In genomic region chr17:80008383-80008840, GRCh38 we compare ENCODE assay signal across 9 cellular contexts. TPM values are rescaled to one million over a fixed set of nuclear protein-coding genes. Genes with fewer than 3 reads are reported as not detected.
DNase-seq lines count a peak whose midpoint lies in the region; ATAC-seq and TF ChIP-seq lines count a peak whose summit lies in the region.
"Had no signal": no experiment of that assay in that cellular context is flagged by ENCODE, and none has a peak within 500 bp of the region (broad histone marks: within the 10 kb centered on the region; RNA-seq: fewer than 3 reads in every experiment).

No MANE protein-coding gene starts in this region.

- H3K9me3 ChIP-seq in heart right ventricle: no peaks in the 10 kb centered on the region

- no peaks in the 10 kb centered on the region for H3K27me3 ChIP-seq in heart right ventricle

- H3K4me3 ChIP-seq in heart right ventricle: no peak overlapping the region

- intact Hi-C loops in heart right ventricle (cut with DNase I): loop anchor here in 5 of 10 donors (2.0 to 5.0 kb wide), 4 partner anchors 26 to 249 kb away; partner anchors contain the start of gene TBC1D16 (in 1 of the 5)
- intact Hi-C loops in sciatic nerve (cut with DNase I): no loop called here

- CTCF ChIA-PET in GM10248 (lab: Yijun Ruan, JAX): interaction anchor here (0.7 to 4.9 kb wide), 33 partner anchors 8 to 949 kb away, joined by 3 to 37 read pairs (median 3); partner anchors contain the start of genes CBX4 and GAA

- POLR2A ChIA-PET in GM10248 (lab: Yijun Ruan, JAX): no interaction called here

- no peaks in the 10 kb centered on the region for H3K27me3 Mint-ChIP-seq in activated naive CD8-positive, alpha-beta T cell treated with anti-CD3 and anti-CD28 coated beads for 36 hours

- H3K27ac Mint-ChIP-seq in activated naive CD8-positive, alpha-beta T cell treated with anti-CD3 and anti-CD28 coated beads for 36 hours: no peak overlapping the region

- no peaks in the 10 kb centered on the region for H3K9me3 Mint-ChIP-seq in activated naive CD8-positive, alpha-beta T cell treated with anti-CD3 and anti-CD28 coated beads for 36 hours

- TF ChIP-seq CTCF in GM10248 (IDR thresholded peaks at IDR 0.05; ENCODE audit: control extremely low read depth, extremely low read depth, low read depth, missing control alignments): peak; percentile 98
- peak; percentile 82 to 97 (median 93) for TF ChIP-seq CTCF in heart right ventricle (IDR thresholded peaks at IDR 0.05)

- no peak overlapping the region for H3K4me3 Mint-ChIP-seq in activated naive CD8-positive, alpha-beta T cell treated with anti-CD3 and anti-CD28 coated beads for 36 hours

- H3K4me1 ChIP-seq in heart right ventricle: peaks cover 0 to 18% (median 8%) of the 10 kb centered on the region in 9 donors

- no peaks in the 10 kb centered on the region for H3K36me3 Mint-ChIP-seq in activated naive CD8-positive, alpha-beta T cell treated with anti-CD3 and anti-CD28 coated beads for 36 hours

- DNase-seq in GM10248 (ENCODE audit: extremely low spot score) (peak; percentile 90), NCI-H128 (lab: John Stamatoyannopoulos, UW; ENCODE audit: unreplicated experiment) (peak; percentile 67), T follicular helper cell (ENCODE audit: low read depth) (peak; percentile 60), heart right ventricle (peak; percentile 63 to 83), sciatic nerve (ENCODE audit: low spot score) (peak; percentile 89)
- DNase-seq in activated naive CD8-positive, alpha-beta T cell treated with anti-CD3 and anti-CD28 coated beads for 36 hours: peak; percentile 84

- ATAC-seq in heart right ventricle (peak; percentile 57 to 86 (median 78)), sciatic nerve (peak; percentile 86), GM19467 (IDR thresholded peaks at IDR 0.05; ENCODE audit: unreplicated experiment) (no peak), GM21737 (IDR thresholded peaks at IDR 0.05; ENCODE audit: unreplicated experiment) (no peak)

- H3K36me3 ChIP-seq in heart right ventricle: peaks cover 0 to 39% (median 7%) of the 10 kb centered on the region in 9 donors

- H3K4me1 Mint-ChIP-seq in activated naive CD8-positive, alpha-beta T cell treated with anti-CD3 and anti-CD28 coated beads for 36 hours: peaks cover 7% of the 10 kb centered on the region

- no peak overlapping the region for H3K27ac ChIP-seq in heart right ventricle
- H3K27ac ChIP-seq: epithelial cell of prostate had no signal

- WGBS in heart right ventricle, 2 donors: 23 to 26% methylated on average over 17 of the region's 17 CpGs

RNA-seq across cellular contexts. Expression of gene TBC1D16, which starts 27.3 kb away (rescaled TPM):
- 1 to 10 TPM; 8.8 to 9.0 TPM for total RNA-seq in activated naive CD8-positive, alpha-beta T cell treated with anti-CD3 and anti-CD28 coated beads for 36 hours
- 10 to 100 TPM; 13.5 to 23.3 (median 17.7) TPM for total RNA-seq in heart right ventricle
- polyA plus RNA-seq in heart right ventricle: 1 to 10 TPM; 4.8 to 5.7 TPM
- 46.9 TPM for total RNA-seq in sciatic nerve

RNA-seq across cellular contexts. Expression of gene CCDC40, which starts 28.0 kb away (rescaled TPM):
- total RNA-seq in activated naive CD8-positive, alpha-beta T cell treated with anti-CD3 and anti-CD28 coated beads for 36 hours: 1 to 10 TPM; 1.2 to 1.3 TPM
- total RNA-seq in heart right ventricle (1 to 10 TPM; 3.4 to 8.9 (median 6.8) TPM), sciatic nerve (12.6 TPM)
- 1 to 10 TPM; 2.0 to 5.8 TPM for polyA plus RNA-seq in heart right ventricle

Comparison
In these comparisons a context has a peak if more than half of its experiments do, and no peak if none do; other contexts are left out.
1. ATAC-seq: peak in heart right ventricle (8 of 8) and sciatic nerve (single experiment); none in GM19467 (single experiment) and GM21737 (single experiment).
2. Peak in every context shown above with its lines, with median percentiles within 50 percentile points of each other: DNase-seq.